ENCODE assay signal across 24 cellular contexts in the genomic region with DNA sequence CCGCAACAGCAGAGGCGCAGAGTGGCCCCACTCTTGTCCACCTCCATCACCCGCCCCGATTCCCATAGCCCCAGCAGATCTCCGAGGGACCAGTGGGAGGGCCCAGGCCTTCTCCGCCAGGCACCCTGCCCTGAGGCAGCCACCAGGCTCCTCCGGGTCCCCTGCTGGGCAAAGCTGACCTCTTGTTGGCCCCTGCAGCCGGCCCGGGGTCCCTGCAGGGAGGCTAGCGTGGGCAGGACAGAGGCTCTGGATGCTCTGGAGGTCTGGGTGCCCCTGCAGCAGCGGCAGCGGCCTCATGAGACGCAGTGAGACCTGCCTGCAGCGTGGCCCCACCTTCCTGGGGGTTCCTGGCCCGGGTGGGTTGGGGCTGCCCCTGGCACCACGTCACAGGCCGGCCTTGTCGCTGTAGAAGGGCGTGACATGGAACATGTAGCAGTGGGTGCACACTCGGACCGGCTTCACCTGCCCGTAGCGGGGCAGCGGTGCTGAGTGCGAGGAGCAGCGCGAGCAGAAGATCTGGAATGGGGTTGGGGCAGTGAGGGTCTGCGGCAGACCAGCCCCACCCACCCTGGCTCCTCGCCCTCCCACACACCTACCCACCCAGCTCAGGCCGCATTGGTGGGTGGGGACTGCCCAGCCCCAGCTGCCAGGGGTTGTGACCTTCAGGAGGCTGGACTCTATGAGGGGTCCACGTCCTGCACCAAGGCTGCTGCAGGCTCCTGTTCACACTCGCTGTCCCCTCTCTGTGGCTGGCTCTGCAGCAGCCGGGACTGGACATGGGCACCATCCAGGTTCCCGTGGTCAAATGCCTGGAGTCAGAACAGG. TPM values are rescaled to one million over a fixed set of nuclear protein-coding genes. Genes with fewer than 3 reads are reported as not detected.
DNase-seq lines count a peak whose midpoint lies in the region; ATAC-seq and TF ChIP-seq lines count a peak whose summit lies in the region.
"Had no signal": no experiment of that assay in that cellular context is flagged by ENCODE, and none has a peak within 500 bp of the region (broad histone marks: within the 10 kb centered on the region; RNA-seq: fewer than 3 reads in every experiment).

No MANE protein-coding gene starts in this region.

- H3K9me3 ChIP-seq in SK-N-SH = no peaks in the 10 kb centered on the region
- no peaks in the 10 kb centered on the region for H3K9me3 ChIP-seq in NT2/D1 (ENCODE audit: insufficient read depth, low read length)
- H3K9me3 ChIP-seq in psoas muscle = no peaks in the 10 kb centered on the region
- H3K9me3 ChIP-seq: BE2C had no signal

- ATAC-seq in SK-N-SH treated with all-trans-retinoic acid at 6 μM for 48 hours = no peak
- ATAC-seq in left cardiac atrium = no peak
- no peak for ATAC-seq in psoas muscle

- H3K4me1 ChIP-seq in SK-N-SH (ENCODE audit: control insufficient read depth in 1 of 2, insufficient read depth in 2 of 2, low read depth in 1 of 2, low read length in 1 of 2) = peaks cover 0 to 54% of the 10 kb centered on the region in 2 experiments; a peak in 1 of 4 replicates
- peaks cover 36% of the 10 kb centered on the region for H3K4me1 ChIP-seq in NT2/D1 (ENCODE audit: insufficient read depth, insufficient read length)
- peaks cover 44% of the 10 kb centered on the region for H3K4me1 ChIP-seq in psoas muscle

- H3K79me2 ChIP-seq in SK-N-SH (ENCODE audit: insufficient read depth) = no peaks in the 10 kb centered on the region

- H4K20me1 ChIP-seq in SK-N-SH (ENCODE audit: insufficient read depth) = no peaks in the 10 kb centered on the region

- H3K27me3 ChIP-seq in SK-N-SH (ENCODE audit: insufficient read depth) (no peaks in the 10 kb centered on the region), NT2/D1 (ENCODE audit: insufficient read depth, insufficient read length) (no peaks in the 10 kb centered on the region), psoas muscle (ENCODE audit: insufficient read depth in 3 of 3, low read length in 2 of 3) (no peaks in the 10 kb centered on the region)
- H3K27me3 ChIP-seq: BE2C had no signal

- H3K27ac ChIP-seq in SK-N-SH (ENCODE audit: low read depth in 2 of 2, low read length in 1 of 2) = no peak overlapping the region
- peak overlapping the region; percentile 83 for H3K27ac ChIP-seq in psoas muscle
- H3K27ac ChIP-seq: 22Rv1, SK-N-MC had no signal

- TF ChIP-seq CTCF in SK-N-SH (IDR thresholded peaks at IDR 0.05) (no peak), psoas muscle (IDR thresholded peaks at IDR 0.05) (no peak)

- peak; percentile 38 for DNase-seq in SK-N-SH
- DNase-seq in NT2/D1 (ENCODE audit: low read depth, low spot score) = no peak
- DNase-seq in left cardiac atrium = peak; percentile 13
- peak in 1 of 2 donors; percentile 10 for DNase-seq in psoas muscle
- DNase-seq in NCI-H1694 (lab: John Stamatoyannopoulos, UW) = no peak
- no peak for DNase-seq in COLO829 (ENCODE audit: low spot score)
- no peak for DNase-seq in SK-N-DZ (ENCODE audit: low spot score)
- DNase-seq: BE2C; Calu3; CD8-positive, alpha-beta memory T cell; H7; Kasumi-1; MV-4-11; NCI-H1105; NCI-H146; NCI-H2029; NCI-H446; NCI-H524 treated with DMSO at 0.1 percent for 48 hours; NCI-H774; RPMI8226; SHP77 treated with DMSO at 0.1 percent for 48 hours had no signal

- H3K9ac ChIP-seq in SK-N-SH (no peak overlapping the region), NT2/D1 (ENCODE audit: insufficient read length, low read depth) (peak overlapping the region; percentile 1)

- H2AFZ ChIP-seq in SK-N-SH (ENCODE audit: low read depth) = no peak overlapping the region

- CTCF ChIA-PET in SK-N-SH (lab: Yijun Ruan, JAX) = no interaction called here

- H3F3A ChIP-seq in SK-N-SH (replicated peaks; ENCODE audit: insufficient read depth) = no peaks in the 10 kb centered on the region

- H3K4me2 ChIP-seq in SK-N-SH = no peak overlapping the region

- TF ChIP-seq EP300 in SK-N-SH (IDR thresholded peaks at IDR 0.05; ENCODE audit: borderline replicate concordance in 1 of 2, low read depth in 1 of 2, low read length in 1 of 2) = no peak

- intact Hi-C loops in left cardiac atrium (cut with DNase I) = no loop called here
- intact Hi-C loops in psoas muscle (cut with DNase I) = no loop called here

- no peaks in the 10 kb centered on the region for H3K9me2 ChIP-seq in SK-N-SH

- POLR2A ChIA-PET in SK-N-SH (lab: Yijun Ruan, JAX) = no interaction called here

- H3K4me3 ChIP-seq in SK-N-SH (ENCODE audit: low read depth in 2 of 2, low read length in 1 of 2) (no peak overlapping the region), NT2/D1 (ENCODE audit: insufficient read length, low read depth) (no peak overlapping the region), psoas muscle (no peak overlapping the region)
- H3K4me3 ChIP-seq: SK-N-MC had no signal

- H3K36me3 ChIP-seq in SK-N-SH (replicated peaks in 1 of 2; ENCODE audit: control insufficient read depth in 1 of 2, insufficient read depth in 2 of 2, low read length in 1 of 2) (no peaks in the 10 kb centered on the region), NT2/D1 (ENCODE audit: insufficient read depth, insufficient read length, low read length) (no peaks in the 10 kb centered on the region), psoas muscle (ENCODE audit: insufficient read depth in 1 of 2, low read depth in 1 of 2) (no peaks in the 10 kb centered on the region)
- H3K36me3 ChIP-seq: BE2C had no signal

- TF ChIP-seq RAD21 in SK-N-SH (IDR thresholded peaks at IDR 0.05; ENCODE audit: low read length) = no peak

- WGBS in SK-N-SH (ENCODE audit: low lambda C conversion rate) = 92% methylated on average over 17 of the region's 34 CpGs
- WGBS in psoas muscle, 3 donors = 88 to 91% (median 90%) methylated on average over 32 to 34 of the region's 34 CpGs

TF ChIP-seq in SK-N-SH, 30 proteins besides CTCF, POLR2A, EP300 and RAD21:
- TF ChIP-seq TAF1 (IDR thresholded peaks at IDR 0.05; ENCODE audit: borderline replicate concordance, low read depth, low read length) (no peak), RXRA (IDR thresholded peaks at IDR 0.05; ENCODE audit: borderline replicate concordance, low read depth) (no peak)

TF ChIP-seq in SK-N-SH treated with all-trans-retinoic acid at 6 μM for 48 hours, 23 proteins besides CTCF, POLR2A, EP300 and RAD21:
- TF ChIP-seq PPARA (CRISPR knock-in tag; IDR thresholded peaks at IDR 0.05; ENCODE audit: borderline replicate concordance) (no peak), ESRRG (CRISPR knock-in tag; IDR thresholded peaks at IDR 0.05) (no peak), ZNF565 (CRISPR knock-in tag; conservative IDR thresholded peaks at IDR 0.05; ENCODE audit: low read depth) (no peak)
- TF ChIP-seq, protein P1, sequence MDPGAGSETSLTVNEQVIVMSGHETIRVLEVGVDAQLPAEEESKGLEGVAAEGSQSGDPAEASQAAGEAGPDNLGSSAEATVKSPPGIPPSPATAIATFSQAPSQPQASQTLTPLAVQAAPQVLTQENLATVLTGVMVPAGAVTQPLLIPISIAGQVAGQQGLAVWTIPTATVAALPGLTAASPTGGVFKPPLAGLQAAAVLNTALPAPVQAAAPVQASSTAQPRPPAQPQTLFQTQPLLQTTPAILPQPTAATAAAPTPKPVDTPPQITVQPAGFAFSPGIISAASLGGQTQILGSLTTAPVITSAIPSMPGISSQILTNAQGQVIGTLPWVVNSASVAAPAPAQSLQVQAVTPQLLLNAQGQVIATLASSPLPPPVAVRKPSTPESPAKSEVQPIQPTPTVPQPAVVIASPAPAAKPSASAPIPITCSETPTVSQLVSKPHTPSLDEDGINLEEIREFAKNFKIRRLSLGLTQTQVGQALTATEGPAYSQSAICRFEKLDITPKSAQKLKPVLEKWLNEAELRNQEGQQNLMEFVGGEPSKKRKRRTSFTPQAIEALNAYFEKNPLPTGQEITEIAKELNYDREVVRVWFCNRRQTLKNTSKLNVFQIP (CRISPR knock-in tag; IDR thresholded peaks at IDR 0.05; ENCODE audit: borderline replicate concordance, low read depth) = no peak

RNA-seq across cellular contexts. Expression of a gene that starts 8.6 kb away (rescaled TPM):
- polyA plus RNA-seq in SK-N-SH (2012; rRNA removed) = 38.6 and 42.2 TPM in 2 replicates
- polyA plus RNA-seq in SK-N-SH (2012; cell fraction: cytosol; rRNA removed) = 17.3 and 28.2 TPM in 2 replicates
- polyA plus RNA-seq in SK-N-SH (2012; cell fraction: nucleus; rRNA removed) = 58.8 and 62.0 TPM in 2 replicates
- total RNA-seq in left cardiac atrium = 10 to 100 TPM; 27.7 to 46.9 TPM
- total RNA-seq in psoas muscle = 10 to 100 TPM; 18.8 to 36.7 (median 35.3) TPM
- polyA plus RNA-seq in psoas muscle = 10 to 100 TPM; 15.4 to 29.9 (median 23.3) TPM
- 24.6 and 29.0 TPM in 2 replicates for polyA plus RNA-seq in SK-N-DZ (2014; cell fraction: cytosol; rRNA removed)
- polyA plus RNA-seq in SK-N-DZ (2014; cell fraction: nucleus; rRNA removed) = 38.6 and 38.7 TPM in 2 replicates

RNA-seq across cellular contexts. Expression of a gene that starts 28.6 kb away (rescaled TPM):
- polyA plus RNA-seq in SK-N-SH (2012; rRNA removed) = 6.3 and 6.4 TPM in 2 replicates
- polyA plus RNA-seq in SK-N-SH (2012; cell fraction: cytosol; rRNA removed) = 4.0 and 4.4 TPM in 2 replicates
- polyA plus RNA-seq in SK-N-SH (2012; cell fraction: nucleus; rRNA removed) = 15.3 and 15.8 TPM in 2 replicates
- 1 to 10 TPM; 6.7 to 7.3 TPM for total RNA-seq in left cardiac atrium
- 1 to 10 TPM; 4.2 to 7.4 (median 5.1) TPM for total RNA-seq in psoas muscle
- polyA plus RNA-seq in psoas muscle = 10 to 100 TPM in 1 of 3 donors, 1 to 10 TPM in 2; 5.3 to 16.1 (median 5.8) TPM
- polyA plus RNA-seq in SK-N-DZ (2014; cell fraction: cytosol; rRNA removed) = 16.7 and 22.6 TPM in 2 replicates
- polyA plus RNA-seq in SK-N-DZ (2014; cell fraction: nucleus; rRNA removed) = 34.7 and 51.8 TPM in 2 replicates

RNA-seq across cellular contexts. Expression of a gene that starts 28.6 kb away (rescaled TPM):
- polyA plus RNA-seq in SK-N-SH (2012; rRNA removed) = 0.67 and 1.2 TPM in 2 replicates
- 0.31 and 0.38 TPM in 2 replicates for polyA plus RNA-seq in SK-N-SH (2012; cell fraction: cytosol; rRNA removed)
- 4.2 and 4.9 TPM in 2 replicates for polyA plus RNA-seq in SK-N-SH (2012; cell fraction: nucleus; rRNA removed)
- 1 to 10 TPM; 2.4 to 6.3 TPM for total RNA-seq in left cardiac atrium
- 1 to 10 TPM in 3 of 4 donors, under 1 TPM in 1; 0.84 to 3.0 (median 1.8) TPM for total RNA-seq in psoas muscle
- under 1 TPM; 0.44 to 0.95 (median 0.80) TPM for polyA plus RNA-seq in psoas muscle
- polyA plus RNA-seq in SK-N-DZ (2014; cell fraction: cytosol; rRNA removed) = 0.07 and 0.17 TPM in 2 replicates
- polyA plus RNA-seq in SK-N-DZ (2014; cell fraction: nucleus; rRNA removed) = not detected in 2 replicates

Comparison
In these comparisons a context has a peak if more than half of its experiments do, and no peak if none do; other contexts are left out.
1. DNase-seq: peak in SK-N-SH (single experiment) and left cardiac atrium (single experiment); none in NT2/D1 (single experiment), NCI-H1694 (single experiment), COLO829 (single experiment) and SK-N-DZ (single experiment).